In genomic region chr4:143381171-143382118, GRCh38 we compare ENCODE assay signal across 1 cellular context.
TF ChIP-seq lines count a peak whose summit lies in the region.

No MANE protein-coding gene starts in this region.

TF ChIP-seq in K562, 482 proteins besides CTCF, POLR2A, EP300 and RAD21 (continued from another document):
- TF ChIP-seq TOE1 (IDR thresholded peaks at IDR 0.05; ENCODE audit: borderline replicate concordance) (no peak), TOE1 (CRISPR knock-in tag; IDR thresholded peaks at IDR 0.05; ENCODE audit: borderline replicate concordance, low read depth) (no peak), JUND (IDR thresholded peaks at IDR 0.05; ENCODE audit: borderline replicate concordance, low read depth, low read length) (no peak), JUND (tag; IDR thresholded peaks at IDR 0.05; ENCODE audit: borderline replicate concordance, low read depth, low read length) (0 out of 3 replicates have a peak, but pooled peaks have one; percentile 25), SMAD1 (IDR thresholded peaks at IDR 0.05; ENCODE audit: low read depth, low read length, partially characterized antibody) (no peak), ZNF24 (IDR thresholded peaks at IDR 0.05) (no peak), MEIS2 (IDR thresholded peaks at IDR 0.05; ENCODE audit: partially characterized antibody) (peak; percentile 69), ATF7 (IDR thresholded peaks at IDR 0.05) (peak; percentile 38; the same call in 1 of the 2 replicates), ELK1 (CRISPR knock-in tag; IDR thresholded peaks at IDR 0.05) (no peak), POLR2AphosphoS5 (IDR thresholded peaks at IDR 0.05; ENCODE audit: control insufficient read depth, insufficient read depth, low read depth, low read length) (no peak), ELF4 (CRISPR knock-in tag; IDR thresholded peaks at IDR 0.05) (no peak), PHB (CRISPR knock-in tag; IDR thresholded peaks at IDR 0.05) (no peak)
- TF ChIP-seq, protein P1, sequence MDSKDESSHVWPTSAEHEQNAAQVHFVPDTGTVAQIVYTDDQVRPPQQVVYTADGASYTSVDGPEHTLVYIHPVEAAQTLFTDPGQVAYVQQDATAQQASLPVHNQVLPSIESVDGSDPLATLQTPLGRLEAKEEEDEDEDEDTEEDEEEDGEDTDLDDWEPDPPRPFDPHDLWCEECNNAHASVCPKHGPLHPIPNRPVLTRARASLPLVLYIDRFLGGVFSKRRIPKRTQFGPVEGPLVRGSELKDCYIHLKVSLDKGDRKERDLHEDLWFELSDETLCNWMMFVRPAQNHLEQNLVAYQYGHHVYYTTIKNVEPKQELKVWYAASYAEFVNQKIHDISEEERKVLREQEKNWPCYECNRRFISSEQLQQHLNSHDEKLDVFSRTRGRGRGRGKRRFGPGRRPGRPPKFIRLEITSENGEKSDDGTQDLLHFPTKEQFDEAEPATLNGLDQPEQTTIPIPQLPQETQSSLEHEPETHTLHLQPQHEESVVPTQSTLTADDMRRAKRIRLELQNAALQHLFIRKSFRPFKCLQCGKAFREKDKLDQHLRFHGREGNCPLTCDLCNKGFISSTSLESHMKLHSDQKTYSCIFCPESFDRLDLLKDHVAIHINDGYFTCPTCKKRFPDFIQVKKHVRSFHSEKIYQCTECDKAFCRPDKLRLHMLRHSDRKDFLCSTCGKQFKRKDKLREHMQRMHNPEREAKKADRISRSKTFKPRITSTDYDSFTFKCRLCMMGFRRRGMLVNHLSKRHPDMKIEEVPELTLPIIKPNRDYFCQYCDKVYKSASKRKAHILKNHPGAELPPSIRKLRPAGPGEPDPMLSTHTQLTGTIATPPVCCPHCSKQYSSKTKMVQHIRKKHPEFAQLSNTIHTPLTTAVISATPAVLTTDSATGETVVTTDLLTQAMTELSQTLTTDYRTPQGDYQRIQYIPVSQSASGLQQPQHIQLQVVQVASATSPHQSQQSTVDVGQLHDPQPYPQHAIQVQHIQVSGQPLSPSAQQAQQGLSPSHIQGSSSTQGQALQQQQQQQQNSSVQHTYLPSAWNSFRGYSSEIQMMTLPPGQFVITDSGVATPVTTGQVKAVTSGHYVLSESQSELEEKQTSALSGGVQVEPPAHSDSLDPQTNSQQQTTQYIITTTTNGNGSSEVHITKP (IDR thresholded peaks at IDR 0.05; ENCODE audit: partially characterized antibody), result peak; percentile 57
